34 cellular contexts compared by ENCODE assay signal in the genomic region with DNA sequence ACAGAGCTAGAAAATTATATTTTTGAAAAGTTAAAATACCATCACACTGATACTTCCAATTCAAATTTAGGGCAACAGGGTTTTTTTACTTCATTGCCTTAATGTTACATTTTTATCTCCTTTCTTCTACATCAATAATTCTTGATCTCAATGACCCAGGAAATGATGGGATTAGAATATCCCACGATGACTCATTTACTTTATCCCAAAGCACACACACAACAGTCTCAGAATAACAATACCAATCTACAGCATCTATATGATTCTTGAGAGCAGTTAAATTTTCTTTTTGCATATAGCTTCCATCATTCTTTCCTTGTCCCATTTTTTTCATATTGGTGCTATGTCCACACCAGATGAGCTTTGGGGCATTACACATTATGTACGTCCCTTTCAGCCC.
"Had no signal": no experiment of that assay in that cellular context is flagged by ENCODE, and none has a peak within 500 bp of the region (broad histone marks: within the 10 kb centered on the region; RNA-seq: fewer than 3 reads in every experiment).

No MANE protein-coding gene starts in this region.

- ATAC-seq: activated CD8-positive, alpha-beta T cell treated with anti-CD3 and anti-CD28 coated beads, Interleukin-2, amount 10 ng/mL, durations not matched to agents 7 days and 5 days; body of pancreas had no signal

- H3K4me1 ChIP-seq: body of pancreas, breast epithelium had no signal

- H2AFZ ChIP-seq: PC-9 had no signal

- H3K27me3 ChIP-seq: body of pancreas, breast epithelium had no signal

- H3K36me3 ChIP-seq: breast epithelium, WERI-Rb-1 had no signal

- FAIRE-seq: astrocyte, RCC 7860 had no signal

- H3K4me3 ChIP-seq: body of pancreas, breast epithelium, PC-9 had no signal

- H3K27ac ChIP-seq: body of pancreas, breast epithelium, PC-9, RWPE1, WERI-Rb-1 had no signal

- H3K9me3 ChIP-seq: body of pancreas, breast epithelium had no signal

- H3K4me2 ChIP-seq: PC-9 had no signal

- DNase-seq: activated CD4-positive, alpha-beta T cell treated with anti-CD3 and anti-CD28 coated beads, Interleukin-2, amount 10 ng/mL, durations not matched to agents 24 days and 14 days; activated CD4-positive, alpha-beta T cell treated with anti-CD3 and anti-CD28 coated beads, Interleukin-2, amount 50 U/mL, for 4 hours; activated CD4-positive, CD25-positive, alpha-beta regulatory T cell; activated CD8-positive, alpha-beta T cell treated with anti-CD3 and anti-CD28 coated beads, Interleukin-2, amount 10 ng/mL, durations not matched to agents 7 days and 5 days; activated gamma-delta T cell; activated naive CD4-positive, alpha-beta T cell treated with Interleukin-2 at 50 U/mL for 16 hours; activated naive CD8-positive, alpha-beta T cell treated with anti-CD3 and anti-CD28 coated beads, Interleukin-2, amount 10 ng/mL, durations not matched to agents 7 days and 5 days; activated T-cell treated with anti-CD3 and anti-CD28 coated beads, Interleukin-2, amount 50 U/mL, for 24 hours; body of pancreas; caudate nucleus; cerebellar nuclear complex; Kasumi-1; KG1; NCI-H1105; NCI-H1417 treated with DMSO at 0.1 percent for 48 hours; NCI-H187 treated with DMSO at 0.1 percent for 48 hours; NCI-H2081; NCI-H2171 treated with DMSO at 0.1 percent for 48 hours; NCI-H2227 treated with DMSO at 0.1 percent for 48 hours; NCI-H446; NCI-H510A treated with DMSO at 0.1 percent for 48 hours; NCI-H69; NCI-H82; Right ventricle myocardium superior; SW 1271; T-helper 1 cell; T-helper 2 cell; T-helper 9 cell; WERI-Rb-1 had no signal
